14 cellular contexts compared by ENCODE assay signal in the genomic region with DNA sequence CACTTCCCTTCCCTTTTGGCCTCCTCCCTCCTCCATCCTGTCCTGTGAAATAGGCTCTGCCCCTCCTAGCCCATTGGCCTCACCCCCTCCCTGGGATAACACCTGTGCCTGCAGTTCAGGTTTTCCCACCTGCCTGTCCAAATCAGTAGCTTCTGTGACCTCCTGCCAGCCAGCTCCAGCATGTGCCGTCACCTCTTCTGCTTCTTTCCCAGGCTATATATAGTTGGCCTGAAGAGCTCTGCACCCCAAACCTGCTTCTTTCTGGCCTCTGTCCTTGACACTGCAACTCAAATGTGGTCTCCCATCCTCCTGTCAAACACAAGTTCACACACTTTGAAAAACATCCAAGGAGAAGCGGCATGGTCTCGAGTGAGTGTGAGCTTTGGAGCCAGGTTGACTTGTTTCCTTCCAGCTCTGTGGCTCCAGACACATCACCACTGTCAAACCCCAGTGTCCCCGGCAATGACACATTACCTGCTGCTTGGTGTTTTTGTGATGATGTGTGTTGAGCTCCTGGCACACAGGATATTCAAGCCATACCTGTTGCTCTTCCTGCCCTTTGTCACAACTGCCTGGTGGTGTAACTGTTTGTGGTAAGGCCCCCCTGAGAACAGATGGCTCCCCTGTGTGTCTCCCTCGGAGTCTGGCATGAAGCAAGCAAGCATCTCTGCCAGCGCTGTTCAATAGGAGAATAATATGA.
DNase-seq lines count a peak whose midpoint lies in the region; TF ChIP-seq lines count a peak whose summit lies in the region.
"Had no signal": no experiment of that assay in that cellular context is flagged by ENCODE, and none has a peak within 500 bp of the region (broad histone marks: within the 10 kb centered on the region; RNA-seq: fewer than 3 reads in every experiment).

No MANE protein-coding gene starts in this region.

- H4K20me1 ChIP-seq in BLaER1: no peaks in the 10 kb centered on the region

- H3K9me3 Mint-ChIP-seq in glutamatergic neuron (ENCODE audit: unreplicated experiment) (peaks cover 5% of the 10 kb centered on the region), nephron progenitor cell (no peaks in the 10 kb centered on the region), Calu3 (ENCODE audit: low read depth, unreplicated experiment) (no peaks in the 10 kb centered on the region)

- no peak for TF ChIP-seq CTCF in glutamatergic neuron (IDR thresholded peaks at IDR 0.05; ENCODE audit: partially characterized antibody, unreplicated experiment)
- no peak for TF ChIP-seq CTCF in nephron progenitor cell (IDR thresholded peaks at IDR 0.05)
- TF ChIP-seq CTCF in Calu3 (IDR thresholded peaks at IDR 0.05; ENCODE audit: unreplicated experiment): no peak

- H3K9me3 ChIP-seq in BLaER1: no peaks in the 10 kb centered on the region

- DNase-seq in G401 (ENCODE audit: low spot score) (peak; percentile 17), glutamatergic neuron (no peak), nephron progenitor cell (no peak), NOMO-1 treated with DMSO at 0.1 percent for 48 hours (lab: John Stamatoyannopoulos, UW; ENCODE audit: unreplicated experiment) (no peak), NCI-H1417 (lab: John Stamatoyannopoulos, UW) (no peak), Calu3 (no peak)
- DNase-seq: DMS153, IMR-90, NCI-H1436 treated with DMSO at 0.1 percent for 48 hours, NCI-H345, NCI-H526 treated with DMSO at 0.1 percent for 48 hours, RPMI8226 had no signal

- H3K4me2 ChIP-seq in BLaER1: peak overlapping the region; percentile 67

- peak overlapping the region; percentile 39; the same call in 1 of the 2 replicates for H3K27ac ChIP-seq in BLaER1

- intact Hi-C loops in Calu3 (cut with micrococcal nuclease; ENCODE audit: unreplicated experiment): loop anchor here (10.0 kb wide), 1 partner anchor 93 kb away; no protein-coding TSS in a partner anchor

- peaks cover 3% of the 10 kb centered on the region for H3K27me3 Mint-ChIP-seq in glutamatergic neuron (ENCODE audit: unreplicated experiment)
- H3K27me3 Mint-ChIP-seq in nephron progenitor cell (ENCODE audit: low read depth, poor library complexity): no peaks in the 10 kb centered on the region
- no peaks in the 10 kb centered on the region for H3K27me3 Mint-ChIP-seq in Calu3 (ENCODE audit: unreplicated experiment)

- H3K27ac Mint-ChIP-seq in glutamatergic neuron (ENCODE audit: unreplicated experiment): peak overlapping the region; percentile 72
- H3K27ac Mint-ChIP-seq in nephron progenitor cell: peak overlapping the region; percentile 62
- no peak overlapping the region for H3K27ac Mint-ChIP-seq in Calu3 (ENCODE audit: unreplicated experiment)

- H3K36me3 ChIP-seq in BLaER1: no peaks in the 10 kb centered on the region

- CTCF ChIA-PET in Calu3 (lab: Charles Lee): no interaction called here

- H3K4me3 Mint-ChIP-seq in glutamatergic neuron (ENCODE audit: unreplicated experiment) (no peak overlapping the region), nephron progenitor cell (no peak overlapping the region), Calu3 (ENCODE audit: low read depth, unreplicated experiment) (no peak overlapping the region)

- BruUV-seq in Calu3 (replicated peaks; lab: Mats Ljungman, UMichigan): no TSS peak

- 0 out of 2 replicates have a peak overlapping the region, but pooled peaks have one; percentile 4 for H3K9ac ChIP-seq in BLaER1

- no peaks in the 10 kb centered on the region for H3K27me3 ChIP-seq in BLaER1

- in situ Hi-C loops in G401 (cut with HindIII; ENCODE audit: low sequenced_read_pairs): no loop called here

- H3K4me3 ChIP-seq in BLaER1: no peak overlapping the region
- H3K4me3 ChIP-seq: GM12878 had no signal

- H3K4me1 Mint-ChIP-seq in glutamatergic neuron (ENCODE audit: low read depth, unreplicated experiment): peaks cover 30% of the 10 kb centered on the region
- peaks cover 34% of the 10 kb centered on the region for H3K4me1 Mint-ChIP-seq in nephron progenitor cell
- H3K4me1 Mint-ChIP-seq in Calu3 (ENCODE audit: low read depth, unreplicated experiment): no peaks in the 10 kb centered on the region

- H3K4me1 ChIP-seq in BLaER1: peaks cover 45% of the 10 kb centered on the region

- peaks cover 3% of the 10 kb centered on the region for H3K36me3 Mint-ChIP-seq in glutamatergic neuron (ENCODE audit: unreplicated experiment)
- H3K36me3 Mint-ChIP-seq in nephron progenitor cell (ENCODE audit: low read depth): peaks cover 14% of the 10 kb centered on the region
- H3K36me3 Mint-ChIP-seq in Calu3 (ENCODE audit: insufficient read depth, unreplicated experiment): peaks cover 21% of the 10 kb centered on the region
